ENCODE assay signal across 8 cellular contexts in genomic region chr9:136790640-136791465, GRCh38. TPM values are rescaled to one million over a fixed set of nuclear protein-coding genes. Genes with fewer than 3 reads are reported as not detected.
DNase-seq lines count a peak whose midpoint lies in the region; ATAC-seq and TF ChIP-seq lines count a peak whose summit lies in the region.

Gene TMEM141, plus strand, starts transcription at chr9:136791344. Its CDS starts 27 bp downstream, at chr9:136791371.

- H3K27ac Mint-ChIP-seq in Calu3 (ENCODE audit: unreplicated experiment) (peak within 1 kb of the TSS; percentile 52), endothelial cell (ENCODE audit: unreplicated experiment) (peak within 1 kb of the TSS; percentile 30)

- no TSS peak for BruUV-seq in Calu3 (replicated peaks; lab: Mats Ljungman, UMichigan)

- H3K4me2 ChIP-seq in OCI-LY3 (ENCODE audit: low read length), result peak within 1 kb of the TSS; percentile 79

- peaks cover 11% of the 10 kb centered on the region for H3K27me3 ChIP-seq in OCI-LY3 (ENCODE audit: low read depth, low read length)

- H3K27ac ChIP-seq in OCI-LY3 (ENCODE audit: low read length), result peak within 1 kb of the TSS; percentile 72

- no peak within 1 kb of the TSS for H2AFZ ChIP-seq in OCI-LY3 (ENCODE audit: low read depth, low read length)

- H3K4me1 ChIP-seq in OCI-LY3 (ENCODE audit: low read length), result peaks cover 39% of the 10 kb centered on the region

- H3K4me1 Mint-ChIP-seq in Calu3 (ENCODE audit: low read depth, unreplicated experiment) (peaks cover 31% of the 10 kb centered on the region), endothelial cell (ENCODE audit: unreplicated experiment) (peaks cover 8% of the 10 kb centered on the region)

- intact Hi-C loops in Calu3 (cut with micrococcal nuclease; ENCODE audit: unreplicated experiment), result no loop called here

- H3K36me3 Mint-ChIP-seq in Calu3 (ENCODE audit: insufficient read depth, unreplicated experiment) (peaks cover 36% of the 10 kb centered on the region), endothelial cell (ENCODE audit: low read depth, unreplicated experiment) (peaks cover 5% of the 10 kb centered on the region)

- H3K9ac ChIP-seq in OCI-LY3 (ENCODE audit: low read length), result peak within 1 kb of the TSS; percentile 92

- H3K27me3 Mint-ChIP-seq in Calu3 (ENCODE audit: unreplicated experiment) (peaks cover 3% of the 10 kb centered on the region), endothelial cell (ENCODE audit: unreplicated experiment) (no peaks in the 10 kb centered on the region)

- DNase-seq in Calu3 (peak; percentile 98), HuH-7 (ENCODE audit: low spot score) (peak; percentile 93), endothelial cell (ENCODE audit: low spot score) (peak; percentile 100), midbrain (lab: John Stamatoyannopoulos, UW) (peak; percentile 100)
- DNase-seq in activated CD8-positive, alpha-beta memory T cell treated with anti-CD3 and anti-CD28 coated beads, Interleukin-2, amount 50 U/mL, for 48 hours, result peak; percentile 99
- peak; percentile 99 to 100 for DNase-seq in stimulated activated CD8-positive, alpha-beta memory T cell treated with anti-CD3 and anti-CD28 coated beads, Interleukin-2, amount 100 ng/mL, for 1 hour (ENCODE audit: low read depth in 2 of 2)

- no peaks in the 10 kb centered on the region for H3K9me3 ChIP-seq in OCI-LY3 (ENCODE audit: insufficient read depth, low read length)

- peaks cover 6% of the 10 kb centered on the region for H3K36me3 ChIP-seq in OCI-LY3 (replicated peaks; ENCODE audit: low read depth, low read length)

- TF ChIP-seq CTCF in Calu3 (IDR thresholded peaks at IDR 0.05; ENCODE audit: unreplicated experiment), result no peak
- no peak for TF ChIP-seq CTCF in OCI-LY3 (IDR thresholded peaks at IDR 0.05; ENCODE audit: low read depth, low read length)
- no peak for TF ChIP-seq CTCF in endothelial cell (IDR thresholded peaks at IDR 0.05; ENCODE audit: unreplicated experiment)

- peak within 1 kb of the TSS; percentile 88 for H3K4me3 ChIP-seq in OCI-LY3 (ENCODE audit: low read length)

- CTCF ChIA-PET in Calu3 (lab: Charles Lee), result interaction anchor here (0.6 to 1.0 kb wide), 5 partner anchors 8 to 339 kb away, joined by 3 to 5 read pairs (median 3); partner anchors contain the start of gene AJM1

- no peaks in the 10 kb centered on the region for H3K79me2 ChIP-seq in OCI-LY3 (ENCODE audit: low read length)

- H3K9me3 Mint-ChIP-seq in Calu3 (ENCODE audit: low read depth, unreplicated experiment) (no peaks in the 10 kb centered on the region), endothelial cell (ENCODE audit: unreplicated experiment) (no peaks in the 10 kb centered on the region)

- H4K20me1 ChIP-seq in OCI-LY3 (ENCODE audit: insufficient read depth, low read length), result no peaks in the 10 kb centered on the region

- peak; percentile 77 for ATAC-seq in GM21515 (IDR thresholded peaks at IDR 0.05; ENCODE audit: unreplicated experiment)

- H3K4me3 Mint-ChIP-seq in Calu3 (ENCODE audit: low read depth, unreplicated experiment), result peak within 1 kb of the TSS; percentile 72
- peak within 1 kb of the TSS; percentile 82 for H3K4me3 Mint-ChIP-seq in endothelial cell (ENCODE audit: unreplicated experiment)

RNA-seq across cellular contexts. Expression of gene TMEM141, which starts in this region (rescaled TPM):
- total RNA-seq in Calu3 (2022) (64.1 and 75.8 TPM in 2 replicates), endothelial cell (ENCODE audit: unreplicated experiment) (73.0 TPM)

Comparison
In these comparisons a context has a peak if more than half of its experiments do, and no peak if none do; other contexts are left out.
1. Peak in every context shown above with its lines: DNase-seq, ATAC-seq, H3K4me3 ChIP-seq and H3K27ac ChIP-seq.